ENCODE assay signal across 8 cellular contexts in the genomic region with DNA sequence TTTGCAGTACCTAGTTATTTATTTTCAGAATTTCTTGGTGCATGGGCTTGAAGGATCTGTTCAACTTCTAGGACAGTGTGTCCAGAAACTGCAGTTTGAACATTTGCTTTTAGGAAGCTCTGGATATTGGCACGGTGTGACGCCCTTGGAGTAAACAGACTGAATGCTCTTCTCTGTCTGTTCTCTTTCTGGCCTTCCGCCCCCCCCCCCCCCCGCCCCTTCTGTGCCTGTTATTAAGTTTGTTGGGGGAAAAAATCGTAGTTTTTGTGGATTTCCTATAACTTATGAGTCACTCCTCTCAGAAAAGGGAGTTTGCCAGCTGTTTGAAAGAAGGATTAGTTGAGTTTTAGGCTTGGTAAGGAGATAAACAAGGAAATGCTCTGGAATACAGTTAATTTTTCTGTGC. TPM values are rescaled to one million over a fixed set of nuclear protein-coding genes. Genes with fewer than 3 reads are reported as not detected.
DNase-seq lines count a peak whose midpoint lies in the region; ATAC-seq, FAIRE-seq and TF ChIP-seq lines count a peak whose summit lies in the region.

No MANE protein-coding gene starts in this region.

- RAD21 ChIA-PET in GM12878 (lab: Charles Lee; ENCODE audit: unreplicated experiment): interaction anchor here (0.9 to 2.4 kb wide), 3 partner anchors 16 to 39 kb away, joined by 3 to 7 read pairs (median 3); no protein-coding TSS in a partner anchor

- H3K9ac ChIP-seq in GM12878 (ENCODE audit: control insufficient read depth, insufficient read depth, low read length): peak overlapping the region; percentile 75

- ATAC-seq in GM12878 (peak; percentile 11; the same call in 2 of the 3 replicates), gastrocnemius medialis (peak in 1 of 2 donors; percentile 55), GM19328 (IDR thresholded peaks at IDR 0.05; ENCODE audit: unreplicated experiment) (no peak)

- peak overlapping the region; percentile 69 for H3K4me2 ChIP-seq in GM12878 (ENCODE audit: control insufficient read depth, insufficient read depth)

- H3K4me1 ChIP-seq in GM12878 (ENCODE audit: control insufficient read depth, insufficient read depth, low read length) (peaks cover 9% of the 10 kb centered on the region; the same call in 1 of the 2 replicates), iPS DF 6.9 (ENCODE audit: control insufficient read depth, insufficient read depth, low read length) (no peaks in the 10 kb centered on the region), gastrocnemius medialis (peaks cover 40 to 45% of the 10 kb centered on the region in 2 donors)

- peak; percentile 72 for DNase-seq in SIG-M5 treated with dmso at 0.1 percent for 504 hours (lab: John Stamatoyannopoulos, UW; ENCODE audit: unreplicated experiment)
- DNase-seq in SIG-M5 (lab: John Stamatoyannopoulos, UW): no peak
- no peak for DNase-seq in LNCaP clone FGC (ENCODE audit: low read depth)
- no peak for DNase-seq in GM12878 (ENCODE audit: low read depth, low spot score)
- DNase-seq in iPS DF 6.9 (ENCODE audit: low read depth, low spot score): no peak
- peak in 1 of 2 donors; percentile 30 for DNase-seq in gastrocnemius medialis
- no peak for DNase-seq in DMS114 treated with DMSO at 0.1 percent for 48 hours (lab: John Stamatoyannopoulos, UW; ENCODE audit: unreplicated experiment)

- in situ Hi-C loops in GM12878 (cut with MboI) (no loop called here), gastrocnemius medialis (cut with MboI; ENCODE audit: low sequenced_read_pairs in 4 of 4) (no loop called here)

- TF ChIP-seq POLR2A in GM12878 (IDR thresholded peaks at IDR 0.05; ENCODE audit: low read depth, low read length): no peak
- no peak for TF ChIP-seq POLR2A in gastrocnemius medialis (IDR thresholded peaks at IDR 0.05)

- no peak for FAIRE-seq in GM12878 (lab: Jason Lieb, UNC)

- H2AFZ ChIP-seq in GM12878 (ENCODE audit: control insufficient read depth, low read depth, low read length): peak overlapping the region; percentile 99

- H3K9me3 ChIP-seq in GM12878 (replicated peaks; ENCODE audit: control insufficient read depth, insufficient read depth, low read length) (no peaks in the 10 kb centered on the region), iPS DF 6.9 (ENCODE audit: control insufficient read depth, insufficient read depth, low read length) (no peaks in the 10 kb centered on the region), gastrocnemius medialis (no peaks in the 10 kb centered on the region)

- POLR2A ChIA-PET in GM12878 (lab: Charles Lee): interaction anchor here (0.9 to 1.7 kb wide), 2 partner anchors 11 to 96 kb away, joined by 4 read pairs; no protein-coding TSS in a partner anchor

- H3K27ac ChIP-seq in GM12878 (ENCODE audit: control insufficient read depth, insufficient read depth) (peak overlapping the region; percentile 89), iPS DF 6.9 (ENCODE audit: low read length) (no peak overlapping the region), gastrocnemius medialis (peak overlapping the region; percentile 71 to 81 (median 77))

- intact Hi-C loops in GM12878 (cut with micrococcal nuclease; ENCODE audit: unreplicated experiment): no loop called here
- intact Hi-C loops in gastrocnemius medialis (cut with DNase I; ENCODE audit: low total_unique reads): no loop called here

- H3K36me3 ChIP-seq in GM12878 (ENCODE audit: control insufficient read depth in 2 of 2, insufficient read depth in 2 of 2, low read length in 1 of 2): no peaks in the 10 kb centered on the region
- no peaks in the 10 kb centered on the region for H3K36me3 ChIP-seq in iPS DF 6.9 (ENCODE audit: control insufficient read depth, insufficient read depth, low read length)
- no peaks in the 10 kb centered on the region for H3K36me3 ChIP-seq in gastrocnemius medialis

- SMC1A ChIA-PET in GM12878 (lab: Charles Lee; ENCODE audit: uncharacterized antibody, unreplicated experiment): interaction anchor here (1.0 to 1.8 kb wide), 3 partner anchors 17 to 139 kb away, joined by 3 to 6 read pairs (median 5); no protein-coding TSS in a partner anchor

- peaks cover 59% of the 10 kb centered on the region for H3K79me2 ChIP-seq in GM12878 (ENCODE audit: control insufficient read depth, insufficient read depth, low read length)

- 4% methylated on average over 4 of the region's 5 CpGs for WGBS in GM12878 (ENCODE audit: insufficient coverage, insufficient replicate concordance, low lambda C conversion rate, missing lambda C conversion rate)
- WGBS in iPS DF 6.9 (ENCODE audit: insufficient coverage, insufficient read length): no CpG with 5 or more reads among the region's 5 CpGs

- no peak for TF ChIP-seq RAD21 in GM12878 (IDR thresholded peaks at IDR 0.05; ENCODE audit: insufficient read depth, low read depth, low read length)

- no TSS peak for BruUV-seq in GM12878 (replicated peaks; lab: Mats Ljungman, UMichigan)

- H3K4me3 ChIP-seq in LNCaP clone FGC (ENCODE audit: low read depth, low read length) (peak overlapping the region; percentile 53), GM12878 (peak overlapping the region; percentile 76), iPS DF 6.9 (ENCODE audit: low read length) (peak overlapping the region; percentile 81; the same call in 1 of the 2 replicates), gastrocnemius medialis (peak overlapping the region; percentile 74 to 95 (median 81))

- TF ChIP-seq EP300 in GM12878 (IDR thresholded peaks at IDR 0.05; ENCODE audit: borderline replicate concordance in 1 of 2, control insufficient read depth in 1 of 2, low read depth in 2 of 2, low read length in 2 of 2): no peak

- TF ChIP-seq CTCF in LNCaP clone FGC (IDR thresholded peaks at IDR 0.05; ENCODE audit: control insufficient read depth, extremely low read depth, insufficient read depth) (no peak), GM12878 (IDR thresholded peaks at IDR 0.05 in 2 of 3, conservative IDR thresholded peaks at IDR 0.05 in 1 of 3; ENCODE audit: control insufficient read depth in 2 of 3, extremely low read depth in 1 of 3, insufficient read depth in 1 of 3, low read depth in 3 of 3, low read length in 3 of 3) (no peak), gastrocnemius medialis (IDR thresholded peaks at IDR 0.05 in 4 of 5, conservative IDR thresholded peaks at IDR 0.05 in 1 of 5) (no peak)

- H4K20me1 ChIP-seq in GM12878 (ENCODE audit: control insufficient read depth, insufficient read depth): no peaks in the 10 kb centered on the region

- H3K27me3 ChIP-seq in GM12878 (replicated peaks in 1 of 2; ENCODE audit: control insufficient read depth in 2 of 2, insufficient read depth in 2 of 2, low read length in 1 of 2) (no peaks in the 10 kb centered on the region), iPS DF 6.9 (ENCODE audit: control insufficient read depth, insufficient read depth, low read length) (no peaks in the 10 kb centered on the region), gastrocnemius medialis (no peaks in the 10 kb centered on the region)

- CTCF ChIA-PET in GM12878 (lab: Yijun Ruan, JAX): interaction anchor here (0.7 to 1.4 kb wide), 6 partner anchors 14 to 908 kb away, joined by 3 read pairs; no protein-coding TSS in a partner anchor

TF ChIP-seq in GM12878, 131 proteins besides CTCF, POLR2A, EP300 and RAD21 (continues in another document):
- TF ChIP-seq, protein P1, sequence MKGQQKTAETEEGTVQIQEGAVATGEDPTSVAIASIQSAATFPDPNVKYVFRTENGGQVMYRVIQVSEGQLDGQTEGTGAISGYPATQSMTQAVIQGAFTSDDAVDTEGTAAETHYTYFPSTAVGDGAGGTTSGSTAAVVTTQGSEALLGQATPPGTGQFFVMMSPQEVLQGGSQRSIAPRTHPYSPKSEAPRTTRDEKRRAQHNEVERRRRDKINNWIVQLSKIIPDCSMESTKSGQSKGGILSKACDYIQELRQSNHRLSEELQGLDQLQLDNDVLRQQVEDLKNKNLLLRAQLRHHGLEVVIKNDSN (IDR thresholded peaks at IDR 0.05; ENCODE audit: borderline replicate concordance, extremely low read length, insufficient read depth, low read depth, low read length): no peak

RNA-seq across cellular contexts. Expression of a gene that starts 1.2 kb away (rescaled TPM):
- 29.9 and 30.1 TPM in 2 replicates for total RNA-seq in GM12878 (2013; cell fraction: nucleolus; rRNA removed)
- 13.6 and 14.2 TPM in 2 replicates for total RNA-seq in GM12878 (2014; rRNA removed)
- 15.0 and 15.4 TPM in 2 replicates for total RNA-seq in GM12878 (2014; rRNA removed; fragmentation: Illumina TruSeq; extraction: Trizol)
- 11.4 and 14.0 TPM in 2 replicates for total RNA-seq in GM12878 (2021)
- 4.2 TPM for polyA plus RNA-seq in GM12878 (2011; ENCODE audit: low read depth)
- 19.8 and 20.7 TPM in 2 replicates for polyA plus RNA-seq in GM12878 (2011; rRNA removed)
- 9.4 and 10.5 TPM in 2 replicates for polyA plus RNA-seq in GM12878 (2011; cell fraction: cytosol; rRNA removed)
- polyA plus RNA-seq in GM12878 (2011; cell fraction: nucleus; rRNA removed): 19.0 and 23.7 TPM in 2 replicates
- polyA plus RNA-seq in GM12878 (2012): 5.4 and 6.0 TPM in 2 replicates
- 12.5 and 17.9 TPM in 2 replicates for polyA plus RNA-seq in GM12878 (2014; fragmentation: Illumina TruSeq; extraction: Trizol)
- polyA plus RNA-seq in GM12878 (2014; fragmentation: Nextera tagmentation; extraction: Ambion mirVana): 1 to 10 TPM; 3.6 to 4.7 TPM
- polyA plus RNA-seq in GM12878 (2014; rRNA removed): 8.7 and 10.2 TPM in 2 replicates
- polyA plus RNA-seq in GM12878 (2016; fragmentation: Nextera tagmentation; extraction: Ambion mirVana): 1 to 10 TPM; 8.9 to 9.0 TPM
- polyA minus RNA-seq in GM12878 (2011; rRNA and poly(A)+ RNA removed): 18.3 and 32.6 TPM in 2 replicates
- 7.1 and 7.9 TPM in 2 replicates for polyA minus RNA-seq in GM12878 (2011; cell fraction: cytosol; rRNA and poly(A)+ RNA removed)
- 16.7 and 23.9 TPM in 2 replicates for polyA minus RNA-seq in GM12878 (2011; cell fraction: nucleus; rRNA and poly(A)+ RNA removed)
- 10 to 100 TPM; 16.6 to 26.7 (median 20.7) TPM for total RNA-seq in gastrocnemius medialis
